Comparison of ENCODE assay signal across 1 cellular context in the genomic region with DNA sequence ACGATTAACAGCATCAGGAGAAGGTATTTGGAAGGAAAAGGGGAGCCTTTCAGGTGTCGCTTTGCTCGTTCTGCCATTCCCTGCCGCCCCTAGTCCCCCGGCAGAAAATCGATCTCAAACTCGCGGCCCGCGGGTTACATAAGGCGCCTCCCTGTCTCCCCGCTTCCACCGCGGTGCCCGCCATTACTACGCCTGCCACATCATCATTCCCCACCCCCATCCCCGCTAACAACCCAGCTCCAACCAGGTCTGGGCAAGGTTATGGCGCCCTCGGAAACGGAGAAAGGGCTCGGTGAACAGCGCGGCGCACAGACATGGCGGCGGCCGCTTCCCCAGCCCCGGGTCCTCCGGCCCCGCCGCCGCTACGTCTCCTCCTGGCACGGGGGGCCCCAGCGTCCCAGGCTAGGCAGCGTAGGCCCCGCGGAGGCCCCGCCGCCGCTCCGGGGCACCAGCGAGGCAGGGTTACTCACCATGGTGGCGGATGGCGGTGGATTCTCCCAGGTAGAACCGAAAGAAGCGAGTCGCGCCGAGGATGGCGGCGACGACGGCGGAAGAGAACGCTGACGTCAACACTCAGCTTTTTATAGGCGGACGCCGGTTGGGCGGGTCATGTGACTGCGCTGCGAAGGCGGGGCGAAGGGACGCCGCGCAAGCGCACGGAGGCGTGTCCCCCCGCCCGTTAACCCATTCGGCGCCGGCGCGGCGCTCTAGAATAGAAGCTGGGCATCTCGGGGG.
TF ChIP-seq lines count a peak whose summit lies in the region.

A gene (minus strand): TSS at position 556 of the 735 bp plus-strand sequence. CDS start 83 bp downstream, at position 473.

TF ChIP-seq in HEK293, 187 proteins besides CTCF, POLR2A, EP300 and RAD21 (continued from another document):
- peak; percentile 31; the same call in 1 of the 2 replicates for TF ChIP-seq SCRT2 (tag by site-specific recombination; IDR thresholded peaks at IDR 0.05)
- TF ChIP-seq GLIS1 (tag by site-specific recombination; IDR thresholded peaks at IDR 0.05): no peak
- TF ChIP-seq, protein P1, sequence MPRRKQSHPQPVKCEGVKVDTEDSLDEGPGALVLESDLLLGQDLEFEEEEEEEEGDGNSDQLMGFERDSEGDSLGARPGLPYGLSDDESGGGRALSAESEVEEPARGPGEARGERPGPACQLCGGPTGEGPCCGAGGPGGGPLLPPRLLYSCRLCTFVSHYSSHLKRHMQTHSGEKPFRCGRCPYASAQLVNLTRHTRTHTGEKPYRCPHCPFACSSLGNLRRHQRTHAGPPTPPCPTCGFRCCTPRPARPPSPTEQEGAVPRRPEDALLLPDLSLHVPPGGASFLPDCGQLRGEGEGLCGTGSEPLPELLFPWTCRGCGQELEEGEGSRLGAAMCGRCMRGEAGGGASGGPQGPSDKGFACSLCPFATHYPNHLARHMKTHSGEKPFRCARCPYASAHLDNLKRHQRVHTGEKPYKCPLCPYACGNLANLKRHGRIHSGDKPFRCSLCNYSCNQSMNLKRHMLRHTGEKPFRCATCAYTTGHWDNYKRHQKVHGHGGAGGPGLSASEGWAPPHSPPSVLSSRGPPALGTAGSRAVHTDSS (tag by site-specific recombination; IDR thresholded peaks at IDR 0.05): peak; percentile 58; the same call in 1 of the 2 replicates
- no peak for TF ChIP-seq ZNF626 (tag by site-specific recombination; IDR thresholded peaks at IDR 0.05)
- TF ChIP-seq, protein P2, sequence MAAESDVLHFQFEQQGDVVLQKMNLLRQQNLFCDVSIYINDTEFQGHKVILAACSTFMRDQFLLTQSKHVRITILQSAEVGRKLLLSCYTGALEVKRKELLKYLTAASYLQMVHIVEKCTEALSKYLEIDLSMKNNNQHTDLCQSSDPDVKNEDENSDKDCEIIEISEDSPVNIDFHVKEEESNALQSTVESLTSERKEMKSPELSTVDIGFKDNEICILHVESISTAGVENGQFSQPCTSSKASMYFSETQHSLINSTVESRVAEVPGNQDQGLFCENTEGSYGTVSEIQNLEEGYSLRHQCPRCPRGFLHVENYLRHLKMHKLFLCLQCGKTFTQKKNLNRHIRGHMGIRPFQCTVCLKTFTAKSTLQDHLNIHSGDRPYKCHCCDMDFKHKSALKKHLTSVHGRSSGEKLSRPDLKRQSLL (tag by site-specific recombination; IDR thresholded peaks at IDR 0.05): peak; percentile 85
- TF ChIP-seq, protein P3, sequence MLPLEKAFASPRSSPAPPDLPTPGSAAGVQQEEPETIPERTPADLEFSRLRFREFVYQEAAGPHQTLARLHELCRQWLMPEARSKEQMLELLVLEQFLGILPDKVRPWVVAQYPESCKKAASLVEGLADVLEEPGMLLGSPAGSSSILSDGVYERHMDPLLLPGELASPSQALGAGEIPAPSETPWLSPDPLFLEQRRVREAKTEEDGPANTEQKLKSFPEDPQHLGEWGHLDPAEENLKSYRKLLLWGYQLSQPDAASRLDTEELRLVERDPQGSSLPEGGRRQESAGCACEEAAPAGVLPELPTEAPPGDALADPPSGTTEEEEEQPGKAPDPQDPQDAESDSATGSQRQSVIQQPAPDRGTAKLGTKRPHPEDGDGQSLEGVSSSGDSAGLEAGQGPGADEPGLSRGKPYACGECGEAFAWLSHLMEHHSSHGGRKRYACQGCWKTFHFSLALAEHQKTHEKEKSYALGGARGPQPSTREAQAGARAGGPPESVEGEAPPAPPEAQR (tag by site-specific recombination; IDR thresholded peaks at IDR 0.05): 0 out of 2 replicates have a peak, but pooled peaks have one; percentile 87
- TF ChIP-seq, protein P4, sequence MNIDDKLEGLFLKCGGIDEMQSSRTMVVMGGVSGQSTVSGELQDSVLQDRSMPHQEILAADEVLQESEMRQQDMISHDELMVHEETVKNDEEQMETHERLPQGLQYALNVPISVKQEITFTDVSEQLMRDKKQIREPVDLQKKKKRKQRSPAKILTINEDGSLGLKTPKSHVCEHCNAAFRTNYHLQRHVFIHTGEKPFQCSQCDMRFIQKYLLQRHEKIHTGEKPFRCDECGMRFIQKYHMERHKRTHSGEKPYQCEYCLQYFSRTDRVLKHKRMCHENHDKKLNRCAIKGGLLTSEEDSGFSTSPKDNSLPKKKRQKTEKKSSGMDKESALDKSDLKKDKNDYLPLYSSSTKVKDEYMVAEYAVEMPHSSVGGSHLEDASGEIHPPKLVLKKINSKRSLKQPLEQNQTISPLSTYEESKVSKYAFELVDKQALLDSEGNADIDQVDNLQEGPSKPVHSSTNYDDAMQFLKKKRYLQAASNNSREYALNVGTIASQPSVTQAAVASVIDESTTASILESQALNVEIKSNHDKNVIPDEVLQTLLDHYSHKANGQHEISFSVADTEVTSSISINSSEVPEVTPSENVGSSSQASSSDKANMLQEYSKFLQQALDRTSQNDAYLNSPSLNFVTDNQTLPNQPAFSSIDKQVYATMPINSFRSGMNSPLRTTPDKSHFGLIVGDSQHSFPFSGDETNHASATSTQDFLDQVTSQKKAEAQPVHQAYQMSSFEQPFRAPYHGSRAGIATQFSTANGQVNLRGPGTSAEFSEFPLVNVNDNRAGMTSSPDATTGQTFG (tag by site-specific recombination; IDR thresholded peaks at IDR 0.05; ENCODE audit: borderline replicate concordance): peak; percentile 72; the same call in 1 of the 2 replicates
- TF ChIP-seq, protein P5, sequence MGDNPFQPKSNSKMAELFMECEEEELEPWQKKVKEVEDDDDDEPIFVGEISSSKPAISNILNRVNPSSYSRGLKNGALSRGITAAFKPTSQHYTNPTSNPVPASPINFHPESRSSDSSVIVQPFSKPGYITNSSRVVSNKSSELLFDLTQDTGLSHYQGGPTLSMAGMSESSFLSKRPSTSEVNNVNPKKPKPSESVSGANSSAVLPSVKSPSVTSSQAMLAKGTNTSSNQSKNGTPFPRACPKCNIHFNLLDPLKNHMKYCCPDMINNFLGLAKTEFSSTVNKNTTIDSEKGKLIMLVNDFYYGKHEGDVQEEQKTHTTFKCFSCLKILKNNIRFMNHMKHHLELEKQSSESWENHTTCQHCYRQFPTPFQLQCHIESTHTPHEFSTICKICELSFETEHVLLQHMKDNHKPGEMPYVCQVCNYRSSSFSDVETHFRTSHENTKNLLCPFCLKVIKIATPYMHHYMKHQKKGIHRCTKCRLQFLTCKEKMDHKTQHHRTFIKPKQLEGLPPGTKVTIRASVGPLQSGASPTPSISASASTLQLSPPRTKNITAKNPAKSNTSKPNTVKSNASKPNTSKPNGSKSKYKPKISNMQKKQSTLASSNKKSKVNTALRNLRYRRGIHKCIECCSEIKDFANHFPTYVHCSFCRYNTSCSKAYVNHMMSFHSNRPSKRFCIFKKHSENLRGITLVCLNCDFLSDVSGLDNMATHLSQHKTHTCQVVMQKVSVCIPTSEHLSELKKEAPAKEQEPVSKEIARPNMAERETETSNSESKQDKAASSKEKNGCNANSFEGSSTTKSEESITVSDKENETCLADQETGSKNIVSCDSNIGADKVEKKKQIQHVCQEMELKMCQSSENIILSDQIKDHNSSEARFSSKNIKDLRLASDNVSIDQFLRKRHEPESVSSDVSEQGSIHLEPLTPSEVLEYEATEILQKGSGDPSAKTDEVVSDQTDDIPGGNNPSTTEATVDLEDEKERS (tag by site-specific recombination; IDR thresholded peaks at IDR 0.05): no peak
- TF ChIP-seq, protein P6, sequence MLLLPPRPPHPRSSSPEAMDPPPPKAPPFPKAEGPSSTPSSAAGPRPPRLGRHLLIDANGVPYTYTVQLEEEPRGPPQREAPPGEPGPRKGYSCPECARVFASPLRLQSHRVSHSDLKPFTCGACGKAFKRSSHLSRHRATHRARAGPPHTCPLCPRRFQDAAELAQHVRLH (tag by site-specific recombination; IDR thresholded peaks at IDR 0.05): 0 out of 2 replicates have a peak, but pooled peaks have one; percentile 35
- TF ChIP-seq, protein P7, sequence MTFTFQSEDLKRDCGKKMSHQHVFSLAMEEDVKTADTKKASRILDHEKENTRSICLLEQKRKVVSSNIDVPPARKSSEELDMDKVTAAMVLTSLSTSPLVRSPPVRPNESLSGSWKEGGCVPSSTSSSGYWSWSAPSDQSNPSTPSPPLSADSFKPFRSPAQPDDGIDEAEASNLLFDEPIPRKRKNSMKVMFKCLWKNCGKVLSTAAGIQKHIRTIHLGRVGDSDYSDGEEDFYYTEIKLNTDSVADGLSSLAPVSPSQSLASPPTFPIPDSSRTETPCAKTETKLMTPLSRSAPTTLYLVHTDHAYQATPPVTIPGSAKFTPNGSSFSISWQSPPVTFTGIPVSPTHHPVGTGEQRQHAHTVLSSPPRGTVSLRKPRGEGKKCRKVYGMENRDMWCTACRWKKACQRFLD (tag by site-specific recombination; IDR thresholded peaks at IDR 0.05): peak; percentile 97
- TF ChIP-seq, protein P8, sequence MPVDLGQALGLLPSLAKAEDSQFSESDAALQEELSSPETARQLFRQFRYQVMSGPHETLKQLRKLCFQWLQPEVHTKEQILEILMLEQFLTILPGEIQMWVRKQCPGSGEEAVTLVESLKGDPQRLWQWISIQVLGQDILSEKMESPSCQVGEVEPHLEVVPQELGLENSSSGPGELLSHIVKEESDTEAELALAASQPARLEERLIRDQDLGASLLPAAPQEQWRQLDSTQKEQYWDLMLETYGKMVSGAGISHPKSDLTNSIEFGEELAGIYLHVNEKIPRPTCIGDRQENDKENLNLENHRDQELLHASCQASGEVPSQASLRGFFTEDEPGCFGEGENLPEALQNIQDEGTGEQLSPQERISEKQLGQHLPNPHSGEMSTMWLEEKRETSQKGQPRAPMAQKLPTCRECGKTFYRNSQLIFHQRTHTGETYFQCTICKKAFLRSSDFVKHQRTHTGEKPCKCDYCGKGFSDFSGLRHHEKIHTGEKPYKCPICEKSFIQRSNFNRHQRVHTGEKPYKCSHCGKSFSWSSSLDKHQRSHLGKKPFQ (tag by site-specific recombination; IDR thresholded peaks at IDR 0.05): no peak
- peak; percentile 21; the same call in 1 of the 2 replicates for TF ChIP-seq ZNF121 (tag by site-specific recombination; IDR thresholded peaks at IDR 0.05)
- TF ChIP-seq GLI2 (tag by site-specific recombination; IDR thresholded peaks at IDR 0.05; ENCODE audit: borderline replicate concordance, low read depth): no peak
- TF ChIP-seq, protein P9, sequence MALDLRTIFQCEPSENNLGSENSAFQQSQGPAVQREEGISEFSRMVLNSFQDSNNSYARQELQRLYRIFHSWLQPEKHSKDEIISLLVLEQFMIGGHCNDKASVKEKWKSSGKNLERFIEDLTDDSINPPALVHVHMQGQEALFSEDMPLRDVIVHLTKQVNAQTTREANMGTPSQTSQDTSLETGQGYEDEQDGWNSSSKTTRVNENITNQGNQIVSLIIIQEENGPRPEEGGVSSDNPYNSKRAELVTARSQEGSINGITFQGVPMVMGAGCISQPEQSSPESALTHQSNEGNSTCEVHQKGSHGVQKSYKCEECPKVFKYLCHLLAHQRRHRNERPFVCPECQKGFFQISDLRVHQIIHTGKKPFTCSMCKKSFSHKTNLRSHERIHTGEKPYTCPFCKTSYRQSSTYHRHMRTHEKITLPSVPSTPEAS (tag by site-specific recombination; IDR thresholded peaks at IDR 0.05): 0 out of 2 replicates have a peak, but pooled peaks have one; percentile 11
- TF ChIP-seq ZNF48 (tag by site-specific recombination; IDR thresholded peaks at IDR 0.05): no peak
- 0 out of 2 replicates have a peak, but pooled peaks have one; percentile 49 for TF ChIP-seq ZNF843 (tag by site-specific recombination; IDR thresholded peaks at IDR 0.05)
- TF ChIP-seq OSR2 (tag by site-specific recombination; IDR thresholded peaks at IDR 0.05): no peak
- TF ChIP-seq, protein P10, sequence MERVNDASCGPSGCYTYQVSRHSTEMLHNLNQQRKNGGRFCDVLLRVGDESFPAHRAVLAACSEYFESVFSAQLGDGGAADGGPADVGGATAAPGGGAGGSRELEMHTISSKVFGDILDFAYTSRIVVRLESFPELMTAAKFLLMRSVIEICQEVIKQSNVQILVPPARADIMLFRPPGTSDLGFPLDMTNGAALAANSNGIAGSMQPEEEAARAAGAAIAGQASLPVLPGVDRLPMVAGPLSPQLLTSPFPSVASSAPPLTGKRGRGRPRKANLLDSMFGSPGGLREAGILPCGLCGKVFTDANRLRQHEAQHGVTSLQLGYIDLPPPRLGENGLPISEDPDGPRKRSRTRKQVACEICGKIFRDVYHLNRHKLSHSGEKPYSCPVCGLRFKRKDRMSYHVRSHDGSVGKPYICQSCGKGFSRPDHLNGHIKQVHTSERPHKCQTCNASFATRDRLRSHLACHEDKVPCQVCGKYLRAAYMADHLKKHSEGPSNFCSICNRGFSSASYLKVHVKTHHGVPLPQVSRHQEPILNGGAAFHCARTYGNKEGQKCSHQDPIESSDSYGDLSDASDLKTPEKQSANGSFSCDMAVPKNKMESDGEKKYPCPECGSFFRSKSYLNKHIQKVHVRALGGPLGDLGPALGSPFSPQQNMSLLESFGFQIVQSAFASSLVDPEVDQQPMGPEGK (tag by site-specific recombination; IDR thresholded peaks at IDR 0.05): peak; percentile 87
- peak; percentile 96 for TF ChIP-seq YY2 (tag by site-specific recombination; IDR thresholded peaks at IDR 0.05)
- peak; percentile 73 for TF ChIP-seq SP2 (tag by site-specific recombination; IDR thresholded peaks at IDR 0.05)
